Comparison of ENCODE assay signal across 32 cellular contexts in genomic region chrX:72409993-72410392, GRCh38.
"Had no signal": no experiment of that assay in that cellular context is flagged by ENCODE, and none has a peak within 500 bp of the region (broad histone marks: within the 10 kb centered on the region; RNA-seq: fewer than 3 reads in every experiment).

No MANE protein-coding gene starts in this region.

- H3K4me3 Mint-ChIP-seq: activated B cell treated with CpG ODN at 0.5 μM for 24 hours; activated CD8-positive, alpha-beta T cell treated with anti-CD3 and anti-CD28 coated beads for 36 hours; activated naive CD8-positive, alpha-beta T cell; activated T-cell treated with anti-CD3 and anti-CD28 coated beads, Interleukin-2, amount 50 U/mL, for 4 hours; activated T-helper 17 cell treated with anti-CD3 and anti-CD28 coated beads, Interleukin-2, amount 50 U/mL, for 72 hours; endodermal cell; T-helper 17 cell; T-helper 2 cell treated with Interferon-gamma antibody and Interleukin-4, amounts not matched to agents 5 μg/mL and 100 μg/mL, for 36 hours had no signal

- H3K9me3 Mint-ChIP-seq: activated CD8-positive, alpha-beta T cell treated with anti-CD3 and anti-CD28 coated beads for 36 hours; activated T-cell treated with anti-CD3 and anti-CD28 coated beads, Interleukin-2, amount 50 U/mL, for 4 hours had no signal

- DNase-seq: activated B cell treated with CpG ODN at 0.5 μM for 24 hours; activated CD4-positive, alpha-beta T cell treated with anti-CD3 and anti-CD28 coated beads for 48 hours; activated CD4-positive, alpha-beta T cell treated with anti-CD3 and anti-CD28 coated beads, Interleukin-2, amount 50 U/mL, for 1 hour; activated CD4-positive, alpha-beta T cell treated with anti-CD3 and anti-CD28 coated beads, Interleukin-2, amount 50 U/mL, for 48 hours; activated CD8-positive, alpha-beta memory T cell treated with anti-CD3 and anti-CD28 coated beads for 24 hours; activated CD8-positive, alpha-beta T cell treated with anti-CD3 and anti-CD28 coated beads for 36 hours; activated effector memory CD4-positive, alpha-beta T cell treated with Interleukin-2 at 50 U/mL for 16 hours; activated gamma-delta T cell treated with Interleukin-2 at 50 U/mL for 16 hours; activated naive CD4-positive, alpha-beta T cell treated with anti-CD3 and anti-CD28 coated beads, Interleukin-2, amount 50 U/mL, for 16 hours; activated naive CD4-positive, alpha-beta T cell treated with Interleukin-2 at 50 U/mL for 16 hours; activated T-cell treated with anti-CD3 and anti-CD28 coated beads, Interleukin-2, amount 50 U/mL, for 4 hours; amniotic stem cell; anterior cingulate cortex; body of pancreas; caudate nucleus; cortex of kidney; dorsolateral prefrontal cortex; effector memory CD4-positive, alpha-beta T cell; endodermal cell; esophagus squamous epithelium; foreskin melanocyte; T-helper 1 cell; T-helper 17 cell; T1000; WERI-Rb-1 had no signal

- H3K27ac ChIP-seq: body of pancreas, dorsolateral prefrontal cortex, epithelial cell of prostate, esophagus squamous epithelium, gastroesophageal sphincter, WERI-Rb-1 had no signal

- H3K9me3 ChIP-seq: body of pancreas, esophagus squamous epithelium, gastroesophageal sphincter had no signal

- H3K27me3 Mint-ChIP-seq: activated B cell treated with CpG ODN at 0.5 μM for 24 hours; activated CD8-positive, alpha-beta T cell treated with anti-CD3 and anti-CD28 coated beads for 36 hours; activated naive CD8-positive, alpha-beta T cell; activated T-helper 17 cell treated with anti-CD3 and anti-CD28 coated beads, Interleukin-2, amount 50 U/mL, for 72 hours; T-helper 17 cell had no signal

- H3K36me3 ChIP-seq: esophagus squamous epithelium, gastroesophageal sphincter, WERI-Rb-1 had no signal

- H3K4me3 ChIP-seq: body of pancreas, dorsolateral prefrontal cortex, esophagus squamous epithelium, gastroesophageal sphincter had no signal

- H3K4me1 Mint-ChIP-seq: activated B cell treated with CpG ODN at 0.5 μM for 24 hours; activated T-helper 17 cell treated with anti-CD3 and anti-CD28 coated beads, Interleukin-2, amount 50 U/mL, for 72 hours; T-helper 17 cell had no signal

- ATAC-seq: activated CD4-positive, CD25-positive, alpha-beta regulatory T cell treated with anti-CD3 and anti-CD28 coated beads, Interleukin-2, amount 50 U/mL, for 24 hours; activated CD8-positive, alpha-beta T cell treated with anti-CD3 and anti-CD28 coated beads for 36 hours; activated T-cell treated with anti-CD3 and anti-CD28 coated beads, Interleukin-2, amount 50 U/mL, for 4 hours; activated T-helper 17 cell treated with anti-CD3 and anti-CD28 coated beads, Interleukin-2, amount 50 U/mL, for 72 hours; body of pancreas; gastroesophageal sphincter; T-helper 17 cell had no signal

- H3K27ac Mint-ChIP-seq: activated B cell treated with CpG ODN at 0.5 μM for 24 hours; activated CD8-positive, alpha-beta T cell treated with anti-CD3 and anti-CD28 coated beads for 36 hours; activated naive CD8-positive, alpha-beta T cell; activated T-helper 17 cell treated with anti-CD3 and anti-CD28 coated beads, Interleukin-2, amount 50 U/mL, for 72 hours; endodermal cell; T-helper 17 cell; T-helper 2 cell treated with Interferon-gamma antibody and Interleukin-4, amounts not matched to agents 5 μg/mL and 100 μg/mL, for 36 hours had no signal

- H3K27me3 ChIP-seq: body of pancreas, esophagus squamous epithelium, gastroesophageal sphincter had no signal

- FAIRE-seq: colon had no signal

- H3K4me1 ChIP-seq: body of pancreas, esophagus squamous epithelium, gastroesophageal sphincter had no signal
